ENCODE assay signal across 9 cellular contexts in the genomic region with DNA sequence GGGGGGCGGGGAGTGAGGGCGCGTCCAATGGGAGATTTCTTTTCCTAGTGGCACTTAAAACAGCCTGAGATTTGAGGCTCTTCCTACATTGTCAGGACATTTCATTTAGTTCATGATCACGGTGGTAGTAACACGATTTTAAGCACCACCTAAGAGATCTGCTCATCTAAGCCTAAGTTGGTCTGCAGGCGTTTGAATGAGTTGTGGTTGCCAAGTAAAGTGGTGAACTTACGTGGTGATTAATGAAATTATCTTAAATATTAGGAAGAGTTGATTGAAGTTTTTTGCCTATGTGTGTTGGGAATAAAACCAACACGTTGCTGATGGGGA. TPM values are rescaled to one million over a fixed set of nuclear protein-coding genes. Genes with fewer than 3 reads are reported as not detected.
DNase-seq lines count a peak whose midpoint lies in the region; ATAC-seq and TF ChIP-seq lines count a peak whose summit lies in the region.
"Had no signal": no experiment of that assay in that cellular context is flagged by ENCODE, and none has a peak within 500 bp of the region (broad histone marks: within the 10 kb centered on the region; RNA-seq: fewer than 3 reads in every experiment).

No MANE protein-coding gene starts in this region.

- peaks cover 0 to 28% of the 10 kb centered on the region in 2 donors for H3K4me1 ChIP-seq in right atrium auricular region
- peaks cover 58% of the 10 kb centered on the region for H3K4me1 ChIP-seq in mononuclear cell (ENCODE audit: insufficient read depth, low read length)

- H3K9me3 Mint-ChIP-seq in brain, result no peaks in the 10 kb centered on the region

- intact Hi-C loops in left cardiac atrium (cut with DNase I), result no loop called here

- peak overlapping the region; percentile 86 to 88 for H3K27ac ChIP-seq in right atrium auricular region

- peaks cover 5% of the 10 kb centered on the region for H3K27me3 Mint-ChIP-seq in brain

- H3K36me3 Mint-ChIP-seq in brain, result peaks cover 20% of the 10 kb centered on the region

- H3K4me3 ChIP-seq in right atrium auricular region (peak overlapping the region; percentile 84 to 86), mononuclear cell (ENCODE audit: low read length) (peak overlapping the region; percentile 61)

- peaks cover 44% of the 10 kb centered on the region for H3K4me1 Mint-ChIP-seq in brain

- H3K9me3 ChIP-seq in right atrium auricular region, result no peaks in the 10 kb centered on the region
- H3K9me3 ChIP-seq in mononuclear cell (ENCODE audit: low read depth, low read length), result no peaks in the 10 kb centered on the region

- H3K27me3 ChIP-seq in right atrium auricular region (no peaks in the 10 kb centered on the region), mononuclear cell (ENCODE audit: insufficient read depth, low read length) (no peaks in the 10 kb centered on the region)

- TF ChIP-seq CTCF in right atrium auricular region (IDR thresholded peaks at IDR 0.05) (no peak), brain (conservative IDR thresholded peaks at IDR 0.05) (no peak)

- H3K4me3 Mint-ChIP-seq in brain, result peak overlapping the region; percentile 92 to 97 (median 96)

- H3K27ac Mint-ChIP-seq in brain, result peak overlapping the region; percentile 90 to 99 (median 95)

- DNase-seq in right atrium auricular region (ENCODE audit: low spot score) (no peak), left cardiac atrium (no peak), dedifferentiated amniotic fluid mesenchymal stem cell (ENCODE audit: extremely low spot score) (no peak)
- DNase-seq in activated effector memory CD4-positive, alpha-beta T cell treated with Interleukin-2 at 50 U/mL for 16 hours, result no peak

- ATAC-seq in left cardiac atrium (no peak), HG02973 (IDR thresholded peaks at IDR 0.05; ENCODE audit: unreplicated experiment) (no peak), esophagus mucosa (no peak)

- no peaks in the 10 kb centered on the region for H3K36me3 ChIP-seq in right atrium auricular region

RNA-seq across cellular contexts. Expression of gene HTT, which starts 1.1 kb away (rescaled TPM):
- total RNA-seq in right atrium auricular region (10 to 100 TPM; 18.1 to 30.5 TPM), left cardiac atrium (10 to 100 TPM; 23.2 to 25.2 TPM), mononuclear cell (96.2 TPM), esophagus mucosa (39.6 TPM)
- polyA plus RNA-seq in brain (ENCODE audit: insufficient read depth, low read depth, low replicate concordance), result 30.4 TPM

RNA-seq across cellular contexts. Expression of gene HTT-AS, which starts 1.3 kb away (rescaled TPM):
- total RNA-seq in right atrium auricular region, result not detected
- not detected for total RNA-seq in left cardiac atrium
- polyA plus RNA-seq in brain (ENCODE audit: insufficient read depth, low read depth, low replicate concordance), result not detected
- not detected for total RNA-seq in mononuclear cell
- total RNA-seq in esophagus mucosa, result not detected
- total RNA-seq: frontal cortex had no signal
